Comparison of ENCODE assay signal across 1 cellular context in genomic region chr7:139981533-139981932, GRCh38.
TF ChIP-seq lines count a peak whose summit lies in the region.

No MANE protein-coding gene starts in this region.

TF ChIP-seq in H1, 55 proteins besides CTCF, POLR2A, EP300 and RAD21:
- TF ChIP-seq E2F6 (IDR thresholded peaks at IDR 0.05) (peak; percentile 27; the same call in 1 of the 2 replicates), SAP30 (IDR thresholded peaks at IDR 0.05; ENCODE audit: insufficient read depth, insufficient replicate concordance, low read length) (no peak)
